Comparison of ENCODE assay signal across 10 cellular contexts in the genomic region with DNA sequence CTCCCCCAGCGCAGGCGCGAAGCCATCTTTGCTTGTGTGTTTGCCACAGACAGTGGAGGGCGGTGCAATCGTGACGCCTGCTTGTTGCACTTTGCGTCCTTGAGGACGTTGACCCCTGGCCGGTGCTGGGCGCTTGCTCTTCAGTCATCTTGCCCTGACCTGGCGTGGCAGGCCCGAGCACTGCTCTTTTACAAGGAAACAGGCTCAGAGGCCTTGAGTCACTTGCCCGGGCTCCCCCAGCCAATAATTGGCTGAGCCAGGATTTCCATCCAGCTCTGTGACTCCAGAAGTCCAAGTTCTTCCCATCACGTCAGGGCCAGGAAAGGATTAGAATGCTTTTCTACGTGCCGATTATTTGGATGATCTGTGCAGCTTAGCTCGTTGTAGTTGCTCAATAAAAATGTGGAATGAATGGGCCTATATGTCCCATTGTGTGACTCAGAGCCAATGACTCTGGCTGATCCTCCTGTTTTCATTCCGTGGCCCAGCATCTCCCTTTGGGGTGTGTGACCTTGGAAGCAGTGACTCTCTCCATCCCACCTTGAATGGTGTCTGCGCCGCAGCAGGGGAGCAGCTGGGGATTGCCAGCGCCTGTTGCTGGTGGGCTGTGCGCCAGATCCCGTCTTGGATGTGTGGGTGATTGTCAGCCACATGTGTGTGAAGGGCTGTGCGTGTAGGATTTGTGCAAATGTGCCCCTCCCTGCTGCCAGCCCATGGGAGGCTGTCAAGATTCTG.
DNase-seq lines count a peak whose midpoint lies in the region; ATAC-seq and TF ChIP-seq lines count a peak whose summit lies in the region.
"Had no signal": no experiment of that assay in that cellular context is flagged by ENCODE, and none has a peak within 500 bp of the region (broad histone marks: within the 10 kb centered on the region; RNA-seq: fewer than 3 reads in every experiment).

No MANE protein-coding gene starts in this region.

- no peak for TF ChIP-seq POLR2A in breast epithelium (IDR thresholded peaks at IDR 0.05)

- 40% methylated on average over 24 of the region's 24 CpGs for WGBS in liver

- TF ChIP-seq RAD21 in liver (IDR thresholded peaks at IDR 0.05): peak; percentile 52 to 63

- H3K27ac Mint-ChIP-seq in naive thymus-derived CD8-positive, alpha-beta T cell: peak overlapping the region in 1 of 10 donors; percentile 63

- H3K9me3 ChIP-seq in breast epithelium (no peaks in the 10 kb centered on the region), liver (ENCODE audit: control insufficient read depth in 4 of 4, low read length in 3 of 4) (no peaks in the 10 kb centered on the region)

- TF ChIP-seq CTCF in breast epithelium (IDR thresholded peaks at IDR 0.05): no peak
- no peak for TF ChIP-seq CTCF in liver (IDR thresholded peaks at IDR 0.05; ENCODE audit: low read depth, low read length, missing input control)

- H3K27me3 ChIP-seq in breast epithelium (no peaks in the 10 kb centered on the region), liver (ENCODE audit: control insufficient read depth in 4 of 4, insufficient read depth in 4 of 4, low read length in 3 of 4) (no peaks in the 10 kb centered on the region)

- intact Hi-C loops in breast epithelium (cut with DNase I; ENCODE audit: low total_unique reads): no loop called here

- no peak overlapping the region for H3K4me3 ChIP-seq in breast epithelium
- no peak overlapping the region for H3K4me3 ChIP-seq in liver (ENCODE audit: low read depth in 1 of 3, low read length in 3 of 3)

- no peaks in the 10 kb centered on the region for H3K36me3 ChIP-seq in breast epithelium
- no peaks in the 10 kb centered on the region for H3K36me3 ChIP-seq in liver (ENCODE audit: control insufficient read depth in 4 of 4, insufficient read depth in 3 of 4, low read depth in 1 of 4, low read length in 3 of 4)

- POLR2A ChIA-PET in naive thymus-derived CD8-positive, alpha-beta T cell (lab: Charles Lee): interaction anchor here (1.6 kb wide), 1 partner anchor 13 kb away, joined by 5 read pairs; no protein-coding TSS in a partner anchor

- no peak overlapping the region for H3K9ac ChIP-seq in liver (ENCODE audit: low read depth in 1 of 2, low read length in 2 of 2)

- H3K27ac ChIP-seq in breast epithelium (peak overlapping the region; percentile 52 to 85), liver (ENCODE audit: low read depth in 1 of 2, low read length in 2 of 2) (peak overlapping the region; percentile 55 to 83)

- peak; percentile 62 for DNase-seq in activated effector memory CD4-positive, alpha-beta T cell treated with anti-CD3 and anti-CD28 coated beads, Interleukin-2, amount 50 U/mL, for 16 hours
- DNase-seq in activated effector memory CD4-positive, alpha-beta T cell treated with Interleukin-2 at 50 U/mL for 16 hours: no peak
- DNase-seq in breast epithelium (ENCODE audit: low spot score in 2 of 2): no peak
- peak; percentile 73 for DNase-seq in ureter (ENCODE audit: low spot score)
- DNase-seq in naive thymus-derived CD8-positive, alpha-beta T cell: no peak
- no peak for DNase-seq in AML-193 (lab: John Stamatoyannopoulos, UW)
- DNase-seq: CD4-positive, alpha-beta memory T cell; NCI-H2171 had no signal

- no peak overlapping the region for H3K4me3 Mint-ChIP-seq in naive thymus-derived CD8-positive, alpha-beta T cell
- H3K4me3 Mint-ChIP-seq: CD4-positive, alpha-beta memory T cell had no signal

- H3K4me1 ChIP-seq in breast epithelium: peaks cover 0 to 4% of the 10 kb centered on the region in 2 donors
- peaks cover 10 to 54% (median 39%) of the 10 kb centered on the region in 4 donors for H3K4me1 ChIP-seq in liver (ENCODE audit: control insufficient read depth in 4 of 4, insufficient read depth in 4 of 4, low read length in 3 of 4)

- no peaks in the 10 kb centered on the region for H3K27me3 Mint-ChIP-seq in naive thymus-derived CD8-positive, alpha-beta T cell
- H3K27me3 Mint-ChIP-seq: CD4-positive, alpha-beta memory T cell had no signal

- H3K36me3 Mint-ChIP-seq in naive thymus-derived CD8-positive, alpha-beta T cell: no peaks in the 10 kb centered on the region
- H3K36me3 Mint-ChIP-seq: CD4-positive, alpha-beta memory T cell had no signal

- no peaks in the 10 kb centered on the region for H3K9me3 Mint-ChIP-seq in naive thymus-derived CD8-positive, alpha-beta T cell

- ATAC-seq in naive thymus-derived CD8-positive, alpha-beta T cell: no peak
- no peak for ATAC-seq in GM19467 (IDR thresholded peaks at IDR 0.05; ENCODE audit: unreplicated experiment)

- H3K4me1 Mint-ChIP-seq in naive thymus-derived CD8-positive, alpha-beta T cell: peaks cover 20 to 66% (median 35%) of the 10 kb centered on the region in 4 donors

TF ChIP-seq in liver, 16 proteins besides CTCF, POLR2A, EP300 and RAD21:
- TF ChIP-seq GABPA (IDR thresholded peaks at IDR 0.05 in 1 of 2, conservative IDR thresholded peaks at IDR 0.05 in 1 of 2) (no peak), JUND (IDR thresholded peaks at IDR 0.05) (peak; percentile 74 to 78), HNF4A (conservative IDR thresholded peaks at IDR 0.05) (peak; percentile 80 to 88), SP1 (IDR thresholded peaks at IDR 0.05) (peak; percentile 89), EGR1 (IDR thresholded peaks at IDR 0.05; ENCODE audit: low read depth in 2 of 2) (no peak), RXRA (IDR thresholded peaks at IDR 0.05) (peak; percentile 100), NR2F2 (IDR thresholded peaks at IDR 0.05) (peak; percentile 96), YY1 (IDR thresholded peaks at IDR 0.05) (peak; percentile 93), FOXA1 (IDR thresholded peaks at IDR 0.05) (peak; percentile 6)
- TF ChIP-seq, protein P1, sequence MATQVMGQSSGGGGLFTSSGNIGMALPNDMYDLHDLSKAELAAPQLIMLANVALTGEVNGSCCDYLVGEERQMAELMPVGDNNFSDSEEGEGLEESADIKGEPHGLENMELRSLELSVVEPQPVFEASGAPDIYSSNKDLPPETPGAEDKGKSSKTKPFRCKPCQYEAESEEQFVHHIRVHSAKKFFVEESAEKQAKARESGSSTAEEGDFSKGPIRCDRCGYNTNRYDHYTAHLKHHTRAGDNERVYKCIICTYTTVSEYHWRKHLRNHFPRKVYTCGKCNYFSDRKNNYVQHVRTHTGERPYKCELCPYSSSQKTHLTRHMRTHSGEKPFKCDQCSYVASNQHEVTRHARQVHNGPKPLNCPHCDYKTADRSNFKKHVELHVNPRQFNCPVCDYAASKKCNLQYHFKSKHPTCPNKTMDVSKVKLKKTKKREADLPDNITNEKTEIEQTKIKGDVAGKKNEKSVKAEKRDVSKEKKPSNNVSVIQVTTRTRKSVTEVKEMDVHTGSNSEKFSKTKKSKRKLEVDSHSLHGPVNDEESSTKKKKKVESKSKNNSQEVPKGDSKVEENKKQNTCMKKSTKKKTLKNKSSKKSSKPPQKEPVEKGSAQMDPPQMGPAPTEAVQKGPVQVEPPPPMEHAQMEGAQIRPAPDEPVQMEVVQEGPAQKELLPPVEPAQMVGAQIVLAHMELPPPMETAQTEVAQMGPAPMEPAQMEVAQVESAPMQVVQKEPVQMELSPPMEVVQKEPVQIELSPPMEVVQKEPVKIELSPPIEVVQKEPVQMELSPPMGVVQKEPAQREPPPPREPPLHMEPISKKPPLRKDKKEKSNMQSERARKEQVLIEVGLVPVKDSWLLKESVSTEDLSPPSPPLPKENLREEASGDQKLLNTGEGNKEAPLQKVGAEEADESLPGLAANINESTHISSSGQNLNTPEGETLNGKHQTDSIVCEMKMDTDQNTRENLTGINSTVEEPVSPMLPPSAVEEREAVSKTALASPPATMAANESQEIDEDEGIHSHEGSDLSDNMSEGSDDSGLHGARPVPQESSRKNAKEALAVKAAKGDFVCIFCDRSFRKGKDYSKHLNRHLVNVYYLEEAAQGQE (IDR thresholded peaks at IDR 0.05): no peak
- TF ChIP-seq, protein P2, sequence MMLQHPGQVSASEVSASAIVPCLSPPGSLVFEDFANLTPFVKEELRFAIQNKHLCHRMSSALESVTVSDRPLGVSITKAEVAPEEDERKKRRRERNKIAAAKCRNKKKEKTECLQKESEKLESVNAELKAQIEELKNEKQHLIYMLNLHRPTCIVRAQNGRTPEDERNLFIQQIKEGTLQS (IDR thresholded peaks at IDR 0.05): peak; percentile 72
- TF ChIP-seq, protein P3, sequence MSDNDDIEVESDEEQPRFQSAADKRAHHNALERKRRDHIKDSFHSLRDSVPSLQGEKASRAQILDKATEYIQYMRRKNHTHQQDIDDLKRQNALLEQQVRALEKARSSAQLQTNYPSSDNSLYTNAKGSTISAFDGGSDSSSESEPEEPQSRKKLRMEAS (IDR thresholded peaks at IDR 0.05): peak; percentile 88

Comparison
In these comparisons a context has a peak if more than half of its experiments do, and no peak if none do; other contexts are left out.
1. DNase-seq: peak in activated effector memory CD4-positive, alpha-beta T cell treated with anti-CD3 and anti-CD28 coated beads, Interleukin-2, amount 50 U/mL, for 16 hours (single experiment) and ureter (single experiment); none in activated effector memory CD4-positive, alpha-beta T cell treated with Interleukin-2 at 50 U/mL for 16 hours (single experiment), breast epithelium (0 of 2), naive thymus-derived CD8-positive, alpha-beta T cell (0 of 10) and AML-193 (0 of 2).